Comparison of ENCODE assay signal across 1 cellular context in genomic region chr11:8699903-8700302, GRCh38.
TF ChIP-seq lines count a peak whose summit lies in the region.

No MANE protein-coding gene starts in this region.

TF ChIP-seq in HepG2, 621 proteins besides CTCF, POLR2A, EP300 and RAD21 (continued from another document and continues in another):
- TF ChIP-seq KDM1A (CRISPR knock-in tag; IDR thresholded peaks at IDR 0.05) (0 out of 2 replicates have a peak, but pooled peaks have one; percentile 19), JARID2 (CRISPR knock-in tag; IDR thresholded peaks at IDR 0.05; ENCODE audit: insufficient replicate concordance) (no peak), RXRA (CRISPR knock-in tag; IDR thresholded peaks at IDR 0.05) (peak; percentile 73), ZNF792 (CRISPR knock-in tag; IDR thresholded peaks at IDR 0.05) (peak; percentile 71; the same call in 1 of the 2 replicates), ZNF773 (CRISPR knock-in tag; IDR thresholded peaks at IDR 0.05; ENCODE audit: borderline replicate concordance) (no peak), KLF6 (CRISPR knock-in tag; IDR thresholded peaks at IDR 0.05) (no peak), YEATS2 (CRISPR knock-in tag; IDR thresholded peaks at IDR 0.05; ENCODE audit: borderline replicate concordance) (peak; percentile 24; the same call in 1 of the 2 replicates), PHF21A (CRISPR knock-in tag; IDR thresholded peaks at IDR 0.05) (peak; percentile 81), POLR2AphosphoS5 (IDR thresholded peaks at IDR 0.05; ENCODE audit: low read depth, low read length) (no peak), GATAD1 (CRISPR knock-in tag; IDR thresholded peaks at IDR 0.05) (0 out of 2 replicates have a peak, but pooled peaks have one; percentile 21), NCOA5 (CRISPR knock-in tag; IDR thresholded peaks at IDR 0.05) (no peak), ZFP1 (CRISPR knock-in tag; IDR thresholded peaks at IDR 0.05) (0 out of 2 replicates have a peak, but pooled peaks have one; percentile 18), CC2D1A (CRISPR knock-in tag; IDR thresholded peaks at IDR 0.05) (no peak), GTF3A (CRISPR knock-in tag; conservative IDR thresholded peaks at IDR 0.05) (no peak), FOXM1 (CRISPR knock-in tag; IDR thresholded peaks at IDR 0.05) (no peak), MTF2 (CRISPR knock-in tag; IDR thresholded peaks at IDR 0.05; ENCODE audit: borderline replicate concordance) (no peak), GABPB1 (CRISPR knock-in tag; IDR thresholded peaks at IDR 0.05) (no peak), ELF3 (CRISPR knock-in tag; IDR thresholded peaks at IDR 0.05) (peak; percentile 79), CENPBD1 (CRISPR knock-in tag; IDR thresholded peaks at IDR 0.05; ENCODE audit: borderline replicate concordance, low read depth) (no peak), ZNF441 (CRISPR knock-in tag; IDR thresholded peaks at IDR 0.05; ENCODE audit: borderline replicate concordance) (no peak), SAFB2 (CRISPR knock-in tag; IDR thresholded peaks at IDR 0.05; ENCODE audit: borderline replicate concordance, low read depth) (no peak), HNF4A (CRISPR knock-in tag; IDR thresholded peaks at IDR 0.05) (peak; percentile 41), FOXK1 (CRISPR knock-in tag; IDR thresholded peaks at IDR 0.05; ENCODE audit: borderline replicate concordance, low read depth) (no peak), SSRP1 (CRISPR knock-in tag; IDR thresholded peaks at IDR 0.05) (no peak), SIX4 (CRISPR knock-in tag; IDR thresholded peaks at IDR 0.05) (peak; percentile 39; the same call in 1 of the 2 replicates), KMT2A (CRISPR knock-in tag; IDR thresholded peaks at IDR 0.05) (no peak), MED1 (CRISPR knock-in tag; IDR thresholded peaks at IDR 0.05) (peak; percentile 31; the same call in 1 of the 2 replicates), ZNF3 (CRISPR knock-in tag; IDR thresholded peaks at IDR 0.05) (no peak), TBX2 (CRISPR knock-in tag; IDR thresholded peaks at IDR 0.05; ENCODE audit: borderline replicate concordance) (peak; percentile 19; the same call in 1 of the 2 replicates), ZBTB7B (CRISPR knock-in tag; IDR thresholded peaks at IDR 0.05) (peak; percentile 50; the same call in 1 of the 2 replicates), NCOA2 (CRISPR knock-in tag; IDR thresholded peaks at IDR 0.05) (peak; percentile 66), KIAA2018 (CRISPR knock-in tag; IDR thresholded peaks at IDR 0.05; ENCODE audit: borderline replicate concordance) (no peak), THRA (CRISPR knock-in tag; IDR thresholded peaks at IDR 0.05; ENCODE audit: borderline replicate concordance) (peak; percentile 87; the same call in 1 of the 2 replicates), ZBTB14 (CRISPR knock-in tag; IDR thresholded peaks at IDR 0.05) (no peak), NR2F6 (IDR thresholded peaks at IDR 0.05) (peak; percentile 52), NR2F6 (CRISPR knock-in tag; IDR thresholded peaks at IDR 0.05) (peak; percentile 82), JUND (CRISPR knock-in tag; IDR thresholded peaks at IDR 0.05) (0 out of 2 replicates have a peak, but pooled peaks have one; percentile 25), GZF1 (CRISPR knock-in tag; IDR thresholded peaks at IDR 0.05) (no peak), NFIB (CRISPR knock-in tag; IDR thresholded peaks at IDR 0.05; ENCODE audit: borderline replicate concordance) (no peak), ZGPAT (CRISPR knock-in tag; IDR thresholded peaks at IDR 0.05) (0 out of 2 replicates have a peak, but pooled peaks have one; percentile 30), KDM5B (CRISPR knock-in tag; IDR thresholded peaks at IDR 0.05; ENCODE audit: borderline replicate concordance) (peak; percentile 30; the same call in 1 of the 2 replicates), SOX5 (CRISPR knock-in tag; IDR thresholded peaks at IDR 0.05; ENCODE audit: borderline replicate concordance) (peak; percentile 93), SALL1 (CRISPR knock-in tag; IDR thresholded peaks at IDR 0.05) (peak; percentile 55; the same call in 1 of the 2 replicates), RBM22 (optimal IDR thresholded peaks at IDR 0.05; ENCODE audit: low read length) (no peak), AHDC1 (CRISPR knock-in tag; IDR thresholded peaks at IDR 0.05; ENCODE audit: borderline replicate concordance) (no peak), HDAC2 (CRISPR knock-in tag; IDR thresholded peaks at IDR 0.05) (peak; percentile 60; the same call in 1 of the 2 replicates), ZNF12 (CRISPR knock-in tag; IDR thresholded peaks at IDR 0.05) (no peak), MXD4 (CRISPR knock-in tag; IDR thresholded peaks at IDR 0.05) (0 out of 2 replicates have a peak, but pooled peaks have one; percentile 28), NFE2 (CRISPR knock-in tag; IDR thresholded peaks at IDR 0.05) (no peak), REPIN1 (CRISPR knock-in tag; IDR thresholded peaks at IDR 0.05; ENCODE audit: borderline replicate concordance, low read depth) (0 out of 2 replicates have a peak, but pooled peaks have one; percentile 28), ZNF230 (CRISPR knock-in tag; IDR thresholded peaks at IDR 0.05) (no peak), ZNF558 (CRISPR knock-in tag; IDR thresholded peaks at IDR 0.05; ENCODE audit: borderline replicate concordance) (no peak), EED (CRISPR knock-in tag; IDR thresholded peaks at IDR 0.05) (no peak)
